17 cellular contexts compared by ENCODE assay signal in genomic region chr4:123554263-123554662, GRCh38.
DNase-seq lines count a peak whose midpoint lies in the region; ATAC-seq, FAIRE-seq and TF ChIP-seq lines count a peak whose summit lies in the region.
"Had no signal": no experiment of that assay in that cellular context is flagged by ENCODE, and none has a peak within 500 bp of the region (broad histone marks: within the 10 kb centered on the region; RNA-seq: fewer than 3 reads in every experiment).

No MANE protein-coding gene starts in this region.

- TF ChIP-seq POLR2A in HepG2 (IDR thresholded peaks at IDR 0.05; ENCODE audit: insufficient read depth in 1 of 2, low read depth in 2 of 2, low read length in 2 of 2) = no peak

- H3K4me2 ChIP-seq in GM23338 (no peak overlapping the region), HepG2 (ENCODE audit: low read depth, low read length) (peak overlapping the region; percentile 93)

- no peak for TF ChIP-seq RAD21 in HepG2 (CRISPR knock-in tag; IDR thresholded peaks at IDR 0.05)

- H3K4me3 ChIP-seq in GM23338 (no peak overlapping the region), HepG2 (replicated peaks in 1 of 3; ENCODE audit: insufficient read depth in 1 of 3, low read depth in 2 of 3, low read length in 3 of 3) (peak overlapping the region in 1 of 3 experiments; percentile 54; a peak in 1 of 6 replicates)
- H3K4me3 ChIP-seq: GM23248, mucosa of descending colon had no signal

- CTCF ChIA-PET in HepG2 (lab: Yijun Ruan, JAX; ENCODE audit: low intra/inter-chr PET ratio, low total read pairs) = interaction anchor here (1.1 kb wide), 1 partner anchor 10 kb away, joined by 3 read pairs; no protein-coding TSS in a partner anchor

- intact Hi-C loops in HepG2 (cut with micrococcal nuclease; ENCODE audit: unreplicated experiment) (loop anchor here (2.0 kb wide), 3 partner anchors 45 to 157 kb away; partner anchors contain the start of gene SPRY1), sciatic nerve (cut with DNase I) (no loop called here)

- no peak for TF ChIP-seq EP300 in HepG2 (IDR thresholded peaks at IDR 0.05; ENCODE audit: low read depth in 2 of 2, low read length in 2 of 2)
- no peak for TF ChIP-seq EP300 in HepG2 (CRISPR knock-in tag; IDR thresholded peaks at IDR 0.05; ENCODE audit: borderline replicate concordance)

- no peaks in the 10 kb centered on the region for H3F3A ChIP-seq in GM23338 (replicated peaks; ENCODE audit: low read depth)

- H4K20me1 ChIP-seq in GM23338 (replicated peaks; ENCODE audit: insufficient read depth) (no peaks in the 10 kb centered on the region), HepG2 (ENCODE audit: insufficient read depth, low read length) (no peaks in the 10 kb centered on the region)

- H3K4me1 Mint-ChIP-seq in GM23338 = peaks cover 46% of the 10 kb centered on the region

- peaks cover 51% of the 10 kb centered on the region for H3K4me1 ChIP-seq in GM23338 (ENCODE audit: insufficient read depth)
- peaks cover 65% of the 10 kb centered on the region for H3K4me1 ChIP-seq in HepG2 (ENCODE audit: insufficient read depth, low read length)

- no peak for ATAC-seq in GM23338
- no peak for ATAC-seq in HepG2
- ATAC-seq in sciatic nerve = peak; percentile 24
- no peak for ATAC-seq in GM19395 (IDR thresholded peaks at IDR 0.05; ENCODE audit: unreplicated experiment)
- ATAC-seq in GM19455 (IDR thresholded peaks at IDR 0.05; ENCODE audit: unreplicated experiment) = no peak
- ATAC-seq: stimulated activated effector memory CD8-positive, alpha-beta T cell treated with anti-CD3 and anti-CD28 coated beads, Interleukin-12 subunit alpha, Interleukin-12 subunit beta, amount 100 ng/mL, for 72 hours; T-helper 17 cell had no signal

- peaks cover 8% of the 10 kb centered on the region; the same call in 1 of the 3 replicates for H3K9me3 Mint-ChIP-seq in GM23338

- H3K9ac ChIP-seq in HepG2 (ENCODE audit: insufficient read depth, low read depth, low read length) = peak overlapping the region; percentile 83; the same call in 1 of the 2 replicates
- H3K9ac ChIP-seq: GM23248 had no signal

- WGBS in HepG2 (ENCODE audit: low lambda C conversion rate) = 73% methylated on average over 1 of the region's 1 CpG

- POLR2A ChIA-PET in HepG2 (lab: Yijun Ruan, JAX) = interaction anchor here (1.0 to 4.5 kb wide), 18 partner anchors 9 to 157 kb away, joined by 3 to 53 read pairs (median 12); partner anchors contain the start of gene SPRY1

- no peak for TF ChIP-seq CTCF in GM23338 (conservative IDR thresholded peaks at IDR 0.05; ENCODE audit: low read depth in 2 of 2)
- TF ChIP-seq CTCF in VCaP (conservative IDR thresholded peaks at IDR 0.05) = no peak
- no peak for TF ChIP-seq CTCF in HepG2 (CRISPR knock-in tag; IDR thresholded peaks at IDR 0.05)
- TF ChIP-seq CTCF in GM20000 (IDR thresholded peaks at IDR 0.05; ENCODE audit: extremely low read depth, missing control alignments) = no peak

- DNase-seq in GM23338 (ENCODE audit: low spot score) (no peak), HepG2 (ENCODE audit: low spot score) (no peak), sciatic nerve (ENCODE audit: low spot score) (no peak), NCI-H1694 (lab: John Stamatoyannopoulos, UW) (no peak), GM20000 (ENCODE audit: low spot score) (no peak)
- DNase-seq: activated CD4-positive, CD25-positive, alpha-beta regulatory T cell treated with anti-CD3 and anti-CD28 coated beads, Interleukin-2, amount 50 U/mL, for 72 hours; activated gamma-delta T cell treated with Interleukin-2 at 50 U/mL for 16 hours; erythroblast; GM23248; NCI-H446; SHP77 treated with DMSO at 0.1 percent for 48 hours; T-helper 17 cell had no signal

- in situ Hi-C loops in HepG2 (cut with HindIII; ENCODE audit: extremely low pct_ligation_motif_present, low pct_unique_long_range_greater_than_20kb) = loop anchor here (25.0 kb wide), 1 partner anchor 558 kb away; no protein-coding TSS in a partner anchor

- no peak overlapping the region for H3K27ac ChIP-seq in GM23338 (ENCODE audit: low read depth)
- peak overlapping the region; percentile 90 for H3K27ac ChIP-seq in VCaP
- H3K27ac ChIP-seq in HepG2 (ENCODE audit: extremely low read length, insufficient read depth, low read length) = peak overlapping the region; percentile 98
- H3K27ac ChIP-seq: GM23248 had no signal

- H3K27ac Mint-ChIP-seq in GM23338 = no peak overlapping the region
- H3K27ac Mint-ChIP-seq: T-helper 17 cell had no signal

- H3K36me3 ChIP-seq in GM23338 (ENCODE audit: insufficient read depth) (no peaks in the 10 kb centered on the region), HepG2 (replicated peaks in 1 of 2; ENCODE audit: control insufficient read depth in 1 of 2, insufficient read depth in 2 of 2, low read length in 2 of 2) (no peaks in the 10 kb centered on the region)

- H3K79me2 ChIP-seq in GM23338 (replicated peaks; ENCODE audit: insufficient read depth) (no peaks in the 10 kb centered on the region), HepG2 (ENCODE audit: insufficient read depth, low read length) (peaks cover 3% of the 10 kb centered on the region)

- no peaks in the 10 kb centered on the region for H3K9me3 ChIP-seq in HepG2 (ENCODE audit: low read length)
- H3K9me3 ChIP-seq: mucosa of descending colon had no signal

- H3K4me3 Mint-ChIP-seq in GM23338 = no peak overlapping the region
- H3K4me3 Mint-ChIP-seq: stimulated activated effector memory CD8-positive, alpha-beta T cell treated with anti-CD3 and anti-CD28 coated beads, Interleukin-12 subunit alpha, Interleukin-12 subunit beta, amount 100 ng/mL, for 72 hours; T-helper 17 cell had no signal

- H3K9me2 ChIP-seq in GM23338 (ENCODE audit: insufficient read depth) = no peaks in the 10 kb centered on the region

- FAIRE-seq in HepG2 (lab: Jason Lieb, UNC) = no peak

- no peaks in the 10 kb centered on the region for H3K27me3 ChIP-seq in GM23338 (ENCODE audit: insufficient read depth)
- no peaks in the 10 kb centered on the region for H3K27me3 ChIP-seq in HepG2 (ENCODE audit: control insufficient read depth in 1 of 2, insufficient read depth in 2 of 2, low read length in 2 of 2)

- H3K27me3 Mint-ChIP-seq in GM23338 (ENCODE audit: insufficient read depth, low read depth, poor library complexity) = peaks cover 7% of the 10 kb centered on the region

- H3K36me3 Mint-ChIP-seq in GM23338 (ENCODE audit: low read depth) = peaks cover 6% of the 10 kb centered on the region; the same call in 2 of the 3 replicates
- H3K36me3 Mint-ChIP-seq: stimulated activated effector memory CD8-positive, alpha-beta T cell treated with anti-CD3 and anti-CD28 coated beads, Interleukin-12 subunit alpha, Interleukin-12 subunit beta, amount 100 ng/mL, for 72 hours had no signal

- H2AFZ ChIP-seq in GM23338 = peak overlapping the region; percentile 82; the same call in 1 of the 2 replicates
- no peak overlapping the region for H2AFZ ChIP-seq in HepG2 (ENCODE audit: low read length)

- BruUV-seq in HepG2 (replicated peaks; lab: Mats Ljungman, UMichigan) = no TSS peak

TF ChIP-seq in GM23338, 12 proteins besides CTCF, POLR2A, EP300 and RAD21 (continues in another document):
- TF ChIP-seq CREB1 (CRISPR knock-in tag; IDR thresholded peaks at IDR 0.05; ENCODE audit: low read depth) (no peak), ZNF114 (CRISPR knock-in tag; IDR thresholded peaks at IDR 0.05) (no peak), POLR2AphosphoS5 (IDR thresholded peaks at IDR 0.05; ENCODE audit: low read depth) (no peak), EZH2phosphoT487 (IDR thresholded peaks at IDR 0.05; ENCODE audit: unreplicated experiment) (no peak), JUNB (IDR thresholded peaks at IDR 0.05; ENCODE audit: unreplicated experiment) (no peak), STAT1 (IDR thresholded peaks at IDR 0.05; ENCODE audit: unreplicated experiment) (no peak), NANOG (IDR thresholded peaks at IDR 0.05; ENCODE audit: borderline replicate concordance) (no peak), EZH2 (IDR thresholded peaks at IDR 0.05; ENCODE audit: low read depth, unreplicated experiment) (no peak)

TF ChIP-seq in HepG2, 621 proteins besides CTCF, POLR2A, EP300 and RAD21 (continues in another document):
- no peak for TF ChIP-seq MEIS1 (CRISPR knock-in tag; IDR thresholded peaks at IDR 0.05; ENCODE audit: borderline replicate concordance)
- TF ChIP-seq MYNN (CRISPR knock-in tag; IDR thresholded peaks at IDR 0.05; ENCODE audit: low read depth) = no peak
- TF ChIP-seq ZNF512B (CRISPR knock-in tag; IDR thresholded peaks at IDR 0.05; ENCODE audit: borderline replicate concordance) = no peak
- TF ChIP-seq ZNF784 (CRISPR knock-in tag; IDR thresholded peaks at IDR 0.05; ENCODE audit: borderline replicate concordance) = no peak
- TF ChIP-seq ZNF788 (CRISPR knock-in tag; IDR thresholded peaks at IDR 0.05; ENCODE audit: borderline replicate concordance) = no peak
- TF ChIP-seq ATF7 (IDR thresholded peaks at IDR 0.05) = no peak
- TF ChIP-seq ATF7 (CRISPR knock-in tag; IDR thresholded peaks at IDR 0.05) = no peak
- no peak for TF ChIP-seq ZNF703 (CRISPR knock-in tag; IDR thresholded peaks at IDR 0.05; ENCODE audit: borderline replicate concordance)
- TF ChIP-seq ZNF660 (CRISPR knock-in tag; IDR thresholded peaks at IDR 0.05; ENCODE audit: borderline replicate concordance, low read depth) = no peak
